ENCODE assay signal across 11 cellular contexts in the genomic region with DNA sequence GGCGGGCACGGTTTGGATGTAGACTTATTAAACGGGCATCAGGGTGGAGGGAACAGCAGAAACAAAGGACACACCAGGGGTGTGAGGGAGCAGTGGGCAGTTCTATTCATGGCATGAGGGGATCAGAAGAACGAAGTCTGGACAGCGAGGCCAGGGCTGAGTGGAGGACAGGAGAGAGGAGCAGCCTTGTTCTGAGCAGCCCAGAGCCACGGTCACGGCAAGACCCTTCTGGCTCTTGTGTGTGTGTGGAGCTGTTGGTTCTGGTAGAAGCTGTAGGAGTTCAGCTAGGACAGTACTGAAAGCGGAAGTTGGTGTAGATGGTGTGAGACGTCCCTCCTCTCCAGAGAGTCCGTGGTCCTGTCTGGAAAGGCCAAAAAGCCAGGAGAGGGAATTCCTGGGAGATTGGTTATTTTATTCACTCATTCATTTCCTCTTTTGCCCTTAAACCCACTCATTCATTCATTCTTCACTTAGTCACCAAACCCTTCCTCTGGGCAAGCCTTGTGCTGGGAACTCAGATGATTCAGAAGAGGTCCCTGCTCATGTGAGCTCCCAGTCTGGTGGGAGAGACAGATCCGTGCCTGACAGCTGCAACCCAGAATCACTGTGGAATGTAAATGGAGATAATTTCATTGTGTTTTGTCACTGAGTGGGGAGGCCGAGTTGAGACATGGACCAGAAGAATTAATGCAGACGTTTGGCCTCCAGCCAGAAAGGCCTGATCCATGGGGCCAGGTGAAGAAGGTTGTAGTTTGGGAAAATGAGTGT. TPM values are rescaled to one million over a fixed set of nuclear protein-coding genes. Genes with fewer than 3 reads are reported as not detected.
DNase-seq lines count a peak whose midpoint lies in the region; FAIRE-seq and TF ChIP-seq lines count a peak whose summit lies in the region.
"Had no signal": no experiment of that assay in that cellular context is flagged by ENCODE, and none has a peak within 500 bp of the region (broad histone marks: within the 10 kb centered on the region; RNA-seq: fewer than 3 reads in every experiment).

No MANE protein-coding gene starts in this region.

- H2BK5ac ChIP-seq in H1 (ENCODE audit: low read depth, low read length) (0 out of 2 replicates have a peak overlapping the region, but pooled peaks have one; percentile 92), trophoblast cell (ENCODE audit: low read depth, low read length, poor library complexity) (peak overlapping the region; percentile 78)

- H4K5ac ChIP-seq in H1 (ENCODE audit: insufficient read length, low read depth, low read length), result no peak overlapping the region

- POLR2A ChIA-PET in H1 (lab: Charles Lee; ENCODE audit: partially characterized antibody), result interaction anchor here (1.1 to 3.6 kb wide), 2 partner anchors 22 to 28 kb away, joined by 3 to 11 read pairs; no protein-coding TSS in a partner anchor

- H3K27ac Mint-ChIP-seq in activated naive CD4-positive, alpha-beta T cell treated with anti-CD3 and anti-CD28 coated beads for 36 hours, result no peak overlapping the region

- H2BK120ac ChIP-seq in H1 (replicated peaks; ENCODE audit: low read depth, low read length) (no peak overlapping the region), trophoblast cell (ENCODE audit: insufficient read depth, low read length, poor library complexity) (peak overlapping the region; percentile 92)

- WGBS in GM23248 (ENCODE audit: low coverage in 1 of 2, low lambda C conversion rate in 2 of 2, missing lambda C conversion rate in 2 of 2), 2 experiments, result 54 to 56% methylated on average over 13 of the region's 13 CpGs
- 89% methylated on average over 13 of the region's 13 CpGs; no CpG with 5 or more reads in 1 of the 2 experiments for WGBS in H1 (ENCODE audit: extremely low coverage in 1 of 2, insufficient coverage in 1 of 2, insufficient read length in 1 of 2, insufficient replicate concordance in 2 of 2, low coverage in 1 of 2, low lambda C conversion rate in 2 of 2, missing lambda C conversion rate in 1 of 2), 2 experiments
- WGBS in trophoblast cell (ENCODE audit: extremely low coverage, insufficient coverage, insufficient read length), result no CpG with 5 or more reads among the region's 13 CpGs

- no peak overlapping the region for H3K4me3 Mint-ChIP-seq in activated naive CD4-positive, alpha-beta T cell treated with anti-CD3 and anti-CD28 coated beads for 36 hours

- no peaks in the 10 kb centered on the region for H3K27me3 Mint-ChIP-seq in activated naive CD4-positive, alpha-beta T cell treated with anti-CD3 and anti-CD28 coated beads for 36 hours (ENCODE audit: low read depth)

- CTCF ChIA-PET in H1 (lab: Charles Lee; ENCODE audit: partially characterized antibody), result interaction anchor here (1.2 to 1.6 kb wide), 3 partner anchors 14 to 70 kb away, joined by 3 to 4 read pairs (median 3); no protein-coding TSS in a partner anchor
- CTCF ChIA-PET in activated naive CD4-positive, alpha-beta T cell treated with anti-CD3 and anti-CD28 coated beads for 36 hours (lab: Charles Lee), result no interaction called here

- H4K20me1 ChIP-seq in GM23248 (ENCODE audit: insufficient read depth) (no peaks in the 10 kb centered on the region), H1 (replicated peaks in 1 of 2; ENCODE audit: control insufficient read depth in 1 of 2, insufficient read depth in 2 of 2, low read length in 2 of 2) (no peaks in the 10 kb centered on the region)

- H3K27me3 ChIP-seq in GM23248 (replicated peaks; ENCODE audit: insufficient read depth) (no peaks in the 10 kb centered on the region), H1 (replicated peaks in 1 of 4; ENCODE audit: control insufficient read depth in 3 of 4, extremely low read depth in 1 of 4, insufficient read depth in 3 of 4, low read length in 3 of 4) (no peaks in the 10 kb centered on the region), trophoblast cell (ENCODE audit: insufficient read depth, low read length) (no peaks in the 10 kb centered on the region)

- no peak overlapping the region for H2AFZ ChIP-seq in GM23248
- no peak overlapping the region for H2AFZ ChIP-seq in H1 (ENCODE audit: low read length)
- peak overlapping the region; percentile 39 for H2AFZ ChIP-seq in trophoblast cell (ENCODE audit: insufficient read depth, low read length, poor library complexity)

- H3K9me3 ChIP-seq in GM23248 (ENCODE audit: low read depth), result no peaks in the 10 kb centered on the region
- no peaks in the 10 kb centered on the region for H3K9me3 ChIP-seq in H1 (ENCODE audit: insufficient read depth in 2 of 2, low read depth in 1 of 2, low read length in 1 of 2)
- no peaks in the 10 kb centered on the region for H3K9me3 ChIP-seq in trophoblast cell (ENCODE audit: insufficient read depth, low read depth, low read length)

- H2BK12ac ChIP-seq in H1 (ENCODE audit: low read depth, low read length) (peak overlapping the region; percentile 97), trophoblast cell (ENCODE audit: low read length) (peak overlapping the region; percentile 33)

- TF ChIP-seq POLR2A in H1 (IDR thresholded peaks at IDR 0.05; ENCODE audit: control extremely low read depth in 1 of 2, low read depth in 2 of 2, low read length in 2 of 2), result no peak

- H3K4me2 ChIP-seq in GM23248 (ENCODE audit: unreplicated experiment), result peak overlapping the region; percentile 76
- H3K4me2 ChIP-seq in H1 (ENCODE audit: insufficient read depth in 1 of 2, low read depth in 2 of 2, low read length in 2 of 2), result peak overlapping the region in 1 of 2 experiments; percentile 17; a peak in 1 of 4 replicates
- no peak overlapping the region for H3K4me2 ChIP-seq in trophoblast cell (ENCODE audit: low read length)

- H3K18ac ChIP-seq in H1 (ENCODE audit: extremely low read depth, low read length) (peak overlapping the region; percentile 38; the same call in 1 of the 2 replicates), trophoblast cell (ENCODE audit: low read length) (peak overlapping the region; percentile 55)

- no peaks in the 10 kb centered on the region for H3K79me2 ChIP-seq in GM23248 (ENCODE audit: insufficient read depth)
- no peaks in the 10 kb centered on the region for H3K79me2 ChIP-seq in H1 (ENCODE audit: control insufficient read depth in 1 of 2, insufficient read depth in 2 of 2, low read length in 2 of 2)
- peaks cover 9% of the 10 kb centered on the region for H3K79me2 ChIP-seq in trophoblast cell (ENCODE audit: control insufficient read depth, insufficient read depth, low read length, poor library complexity)

- no peak overlapping the region for H3K56ac ChIP-seq in H1 (replicated peaks; ENCODE audit: insufficient read length, low read depth, low read length)

- H3K36me3 Mint-ChIP-seq in activated naive CD4-positive, alpha-beta T cell treated with anti-CD3 and anti-CD28 coated beads for 36 hours (ENCODE audit: low read depth), result no peaks in the 10 kb centered on the region

- H3K4me3 ChIP-seq in GM23248, result no peak overlapping the region
- no peak overlapping the region for H3K4me3 ChIP-seq in H1 (ENCODE audit: extremely low read depth in 1 of 4, insufficient read depth in 2 of 4, low read depth in 3 of 4, low read length in 4 of 4)
- no peak overlapping the region for H3K4me3 ChIP-seq in trophoblast cell (ENCODE audit: low read depth, low read length)
- H3K4me3 ChIP-seq in coronary artery, result no peak overlapping the region
- H3K4me3 ChIP-seq: lung had no signal

- H2AK5ac ChIP-seq in H1 (ENCODE audit: low read depth, low read length) (peak overlapping the region; percentile 95), trophoblast cell (ENCODE audit: low read length) (peak overlapping the region; percentile 84)

- peak; percentile 86 for DNase-seq in GM23248
- DNase-seq in NCI-H82 (lab: John Stamatoyannopoulos, UW), result peak; percentile 66
- no peak for DNase-seq in H1 (ENCODE audit: low read depth in 1 of 2, low spot score in 2 of 2)
- peak; percentile 48 to 55 for DNase-seq in trophoblast cell
- DNase-seq in activated CD4-positive, alpha-beta T cell treated with anti-CD3 and anti-CD28 coated beads for 4 hours, result no peak
- DNase-seq in coronary artery (ENCODE audit: low spot score), result no peak
- no peak for DNase-seq in activated naive CD4-positive, alpha-beta T cell treated with anti-CD3 and anti-CD28 coated beads for 36 hours
- no peak for DNase-seq in glomerular visceral epithelial cell (ENCODE audit: extremely low spot score)
- DNase-seq: NCI-H2107 had no signal

- H3K4me1 ChIP-seq in GM23248 (ENCODE audit: insufficient read depth) (peaks cover 27% of the 10 kb centered on the region), H1 (replicated peaks in 1 of 4; ENCODE audit: control insufficient read depth in 3 of 4, insufficient read depth in 4 of 4, low read length in 3 of 4) (peaks cover 4 to 21% (median 13%) of the 10 kb centered on the region in 4 experiments), trophoblast cell (ENCODE audit: control insufficient read depth in 1 of 2, insufficient read depth in 2 of 2, low read length in 2 of 2) (peaks cover 42 to 56% of the 10 kb centered on the region in 2 experiments)

- H2BK15ac ChIP-seq in H1 (ENCODE audit: low read length), result peak overlapping the region; percentile 93

- H3K14ac ChIP-seq in H1 (ENCODE audit: insufficient read length) (no peak overlapping the region), trophoblast cell (ENCODE audit: low read length) (peak overlapping the region; percentile 74)

- no peak for TF ChIP-seq RAD21 in H1 (IDR thresholded peaks at IDR 0.05 in 1 of 2, conservative IDR thresholded peaks at IDR 0.05 in 1 of 2; ENCODE audit: low read depth in 2 of 2, low read length in 2 of 2)

- FAIRE-seq in H1 (lab: Jason Lieb, UNC), result no peak
- FAIRE-seq: colon had no signal

- H3F3A ChIP-seq in GM23248 (ENCODE audit: insufficient read depth), result peaks cover 20% of the 10 kb centered on the region

- no peaks in the 10 kb centered on the region for H3K9me3 Mint-ChIP-seq in activated naive CD4-positive, alpha-beta T cell treated with anti-CD3 and anti-CD28 coated beads for 36 hours

- H3K9ac ChIP-seq in GM23248, result 0 out of 2 replicates have a peak overlapping the region, but pooled peaks have one; percentile 22
- no peak overlapping the region for H3K9ac ChIP-seq in H1 (replicated peaks in 1 of 4; ENCODE audit: extremely low read depth in 1 of 4, low read depth in 3 of 4, low read length in 3 of 4)
- peak overlapping the region; percentile 18 for H3K9ac ChIP-seq in trophoblast cell (ENCODE audit: low read length)

- H3K23ac ChIP-seq in H1 (ENCODE audit: insufficient read length) (no peak overlapping the region), trophoblast cell (ENCODE audit: low read length) (no peak overlapping the region)

- H3K27ac ChIP-seq in GM23248 (peak overlapping the region; percentile 89), H1 (ENCODE audit: low read depth, low read length) (no peak overlapping the region), trophoblast cell (ENCODE audit: low read depth, low read length) (peak overlapping the region; percentile 86), coronary artery (peak overlapping the region in 1 of 2 donors; percentile 80)

- no peak for TF ChIP-seq EP300 in H1 (IDR thresholded peaks at IDR 0.05; ENCODE audit: borderline replicate concordance in 1 of 2, low read depth in 2 of 2, low read length in 2 of 2)

- peaks cover 11% of the 10 kb centered on the region for H3K4me1 Mint-ChIP-seq in activated naive CD4-positive, alpha-beta T cell treated with anti-CD3 and anti-CD28 coated beads for 36 hours (ENCODE audit: low read depth)

- H3K79me1 ChIP-seq in H1 (ENCODE audit: low read depth, low read length), result no peaks in the 10 kb centered on the region; the same call in 1 of the 2 replicates
- H3K79me1 ChIP-seq in trophoblast cell (ENCODE audit: low read length), result peaks cover 47% of the 10 kb centered on the region

- intact Hi-C loops in activated naive CD4-positive, alpha-beta T cell treated with anti-CD3 and anti-CD28 coated beads for 36 hours (cut with micrococcal nuclease), result loop anchor here (2.0 kb wide), 1 partner anchor 255 kb away; no protein-coding TSS in a partner anchor

- H3K9me2 ChIP-seq in GM23248 (ENCODE audit: insufficient read depth), result no peaks in the 10 kb centered on the region

- peak overlapping the region; percentile 62 for H4K12ac ChIP-seq in trophoblast cell (ENCODE audit: low read depth, low read length)

- H4K91ac ChIP-seq in H1 (replicated peaks; ENCODE audit: insufficient read length, low read length) (peak overlapping the region; percentile 48), trophoblast cell (ENCODE audit: low read depth, low read length) (peak overlapping the region; percentile 95)

- peak overlapping the region; percentile 58 for H3K4ac ChIP-seq in H1 (replicated peaks; ENCODE audit: insufficient read length, low read depth, low read length)
- peak overlapping the region; percentile 87 for H3K4ac ChIP-seq in trophoblast cell (ENCODE audit: low read depth, low read length)

- no peak for TF ChIP-seq CTCF in H1 (IDR thresholded peaks at IDR 0.05; ENCODE audit: control extremely low read depth in 1 of 3, insufficient read depth in 1 of 3, low read depth in 1 of 3, low read length in 3 of 3)
- TF ChIP-seq CTCF in coronary artery (IDR thresholded peaks at IDR 0.05), result no peak

- H3K36me3 ChIP-seq in GM23248 (ENCODE audit: low read depth), result no peaks in the 10 kb centered on the region
- no peaks in the 10 kb centered on the region for H3K36me3 ChIP-seq in H1 (ENCODE audit: control insufficient read depth in 2 of 4, insufficient read depth in 4 of 4, low read length in 3 of 4)
- no peaks in the 10 kb centered on the region for H3K36me3 ChIP-seq in trophoblast cell (ENCODE audit: control insufficient read depth in 1 of 2, insufficient read depth in 2 of 2, low read length in 2 of 2)

- peak overlapping the region; percentile 96 for H2BK20ac ChIP-seq in H1 (ENCODE audit: low read length)

- peaks cover 12% of the 10 kb centered on the region; the same call in 1 of the 2 replicates for H3K23me2 ChIP-seq in H1 (ENCODE audit: low read depth, low read length)

- in situ Hi-C loops in GM23248 (cut with MboI), result no loop called here

- no peak overlapping the region; the same call in 1 of the 2 replicates for H4K8ac ChIP-seq in H1 (ENCODE audit: extremely low read depth, insufficient read depth, low read length)
- peak overlapping the region; percentile 77 for H4K8ac ChIP-seq in trophoblast cell (ENCODE audit: low read depth, low read length)

RNA-seq across cellular contexts. Expression of a gene that starts 4.1 kb away (rescaled TPM):
- total RNA-seq in GM23248 (2014; rRNA removed; shearing (Covaris generic)), result 3.6 and 4.8 TPM in 2 replicates
- polyA plus RNA-seq in GM23248 (2016; fragmentation: Nextera tagmentation; extraction: Ambion mirVana) (3.4 and 3.6 TPM in 2 replicates), H1 (2011; rRNA removed) (4.5 and 5.6 TPM in 2 replicates)
- total RNA-seq in H1 (2021; fragmentation: NEBNext Ultra II Directional; extraction: Animal tissue kit (Norgen Biotek cat#: 25700)), result 3.5 and 3.8 TPM in 2 replicates
- 4.2 TPM for polyA plus RNA-seq in H1 (2011; cell fraction: cytosol; rRNA removed)
- 9.9 TPM for polyA plus RNA-seq in H1 (2011; cell fraction: nucleus; rRNA removed)
- polyA plus RNA-seq in H1 (2012, experiment 1 of 2), result 2.9 to 4.1 TPM (median 3.4 TPM) in 4 replicates
- polyA plus RNA-seq in H1 (2012, experiment 2 of 2), result 3.2 TPM
- polyA plus RNA-seq in H1 (2013, experiment 1 of 2), result 2.8 TPM
- polyA plus RNA-seq in H1 (2013, experiment 2 of 2), result 2.5 TPM
- polyA minus RNA-seq in H1 (2011; rRNA and poly(A)+ RNA removed), result 6.1 and 6.3 TPM in 2 replicates
- polyA minus RNA-seq in H1 (2011; cell fraction: cytosol; rRNA and poly(A)+ RNA removed), result 1.8 TPM
- 8.7 TPM for polyA minus RNA-seq in H1 (2011; cell fraction: nucleus; rRNA and poly(A)+ RNA removed)
- polyA plus RNA-seq in trophoblast cell (2013), result 4.2 and 5.0 TPM in 2 replicates
- 1 to 10 TPM; 1.1 to 1.2 TPM for total RNA-seq in activated naive CD4-positive, alpha-beta T cell treated with anti-CD3 and anti-CD28 coated beads for 36 hours

Comparison
In these comparisons a context has a peak if more than half of its experiments do, and no peak if none do; other contexts are left out.
1. DNase-seq: peak in GM23248 (single experiment), NCI-H82 (single experiment) and trophoblast cell (2 of 2); none in H1 (0 of 2), activated CD4-positive, alpha-beta T cell treated with anti-CD3 and anti-CD28 coated beads for 4 hours (0 of 2), coronary artery (single experiment), activated naive CD4-positive, alpha-beta T cell treated with anti-CD3 and anti-CD28 coated beads for 36 hours (single experiment) and glomerular visceral epithelial cell (single experiment).
2. H3K9ac ChIP-seq: peak in GM23248 (single experiment) and trophoblast cell (single experiment); none in H1 (0 of 4).